In the genomic region with DNA sequence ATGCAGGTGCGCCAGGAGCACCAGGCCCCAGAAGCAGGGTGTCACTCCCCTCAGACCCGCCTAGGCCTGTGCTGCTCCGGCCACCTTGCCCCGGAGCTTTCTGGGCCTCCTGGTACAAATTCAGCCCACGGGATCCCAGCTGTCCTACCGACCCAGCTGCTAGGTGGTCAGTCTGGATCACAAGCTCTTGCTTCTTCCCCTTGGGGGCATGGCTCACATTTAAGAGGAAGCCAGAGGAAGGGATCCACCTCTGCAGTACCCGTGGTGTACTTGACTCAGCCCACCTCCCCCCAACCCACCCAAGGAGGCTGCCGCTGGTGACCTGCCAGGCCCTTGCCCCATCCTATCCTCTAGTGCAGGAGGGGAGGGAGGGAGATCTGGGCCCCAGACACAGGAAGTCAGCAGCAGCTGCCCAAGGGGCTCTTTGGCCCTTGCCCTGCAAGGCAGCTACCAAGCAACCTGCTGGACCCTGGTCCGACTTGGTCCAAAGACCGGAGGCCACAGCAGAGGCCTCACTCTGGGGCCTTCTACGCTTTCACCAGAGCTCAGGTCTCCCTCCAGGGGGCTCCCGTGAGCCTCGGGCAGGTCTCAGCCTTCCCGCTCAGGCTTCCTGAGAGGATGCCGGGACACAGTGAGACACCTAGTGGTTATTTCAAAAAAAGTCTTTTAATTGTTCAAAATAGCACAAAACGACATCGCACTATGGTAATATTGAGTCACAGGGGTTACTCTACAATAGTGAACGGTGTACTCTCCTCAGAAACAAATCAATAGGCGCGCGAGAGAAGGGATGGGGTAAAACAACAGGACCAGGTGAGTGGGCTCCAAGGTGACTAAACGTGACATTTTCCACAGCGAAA, we compare ENCODE assay signal across 1 cellular context.
TF ChIP-seq lines count a peak whose summit lies in the region.

No MANE protein-coding gene starts in this region.

TF ChIP-seq in endothelial cell of umbilical vein, 7 proteins besides CTCF, POLR2A, EP300 and RAD21:
- no peak for TF ChIP-seq MYC (IDR thresholded peaks at IDR 0.05; ENCODE audit: low read depth, low read length)
- TF ChIP-seq FOS (IDR thresholded peaks at IDR 0.05; ENCODE audit: borderline replicate concordance, insufficient read depth, low read length), result no peak
- TF ChIP-seq, protein P1, sequence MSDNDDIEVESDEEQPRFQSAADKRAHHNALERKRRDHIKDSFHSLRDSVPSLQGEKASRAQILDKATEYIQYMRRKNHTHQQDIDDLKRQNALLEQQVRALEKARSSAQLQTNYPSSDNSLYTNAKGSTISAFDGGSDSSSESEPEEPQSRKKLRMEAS (IDR thresholded peaks at IDR 0.05; ENCODE audit: insufficient read depth, insufficient read length), result no peak
- peak; percentile 25 for TF ChIP-seq POLR2AphosphoS5 (IDR thresholded peaks at IDR 0.05; ENCODE audit: insufficient read depth, low read depth, low read length)
- no peak for TF ChIP-seq EZH2 (IDR thresholded peaks at IDR 0.05; ENCODE audit: borderline replicate concordance, low read depth, low read length, severe bottlenecking)
- no peak for TF ChIP-seq JUN (IDR thresholded peaks at IDR 0.05; ENCODE audit: borderline replicate concordance, insufficient read depth, insufficient read length, low read depth)
TF ChIP-seq in endothelial cell of umbilical vein: peak in this region for 1.
